29 cellular contexts compared by ENCODE assay signal in genomic region chr9:120443976-120444375, GRCh38.
"Had no signal": no experiment of that assay in that cellular context is flagged by ENCODE, and none has a peak within 500 bp of the region (broad histone marks: within the 10 kb centered on the region; RNA-seq: fewer than 3 reads in every experiment).

No MANE protein-coding gene starts in this region.

- ATAC-seq: activated CD8-positive, alpha-beta memory T cell treated with anti-CD3 and anti-CD28 coated beads, Interleukin-2, amount 10 ng/mL, durations not matched to agents 7 days and 5 days; K562; PC-3 had no signal

- H3K4me3 ChIP-seq: ascending aorta, cardiac muscle cell, K562 had no signal

- H3K4me1 Mint-ChIP-seq: brain had no signal

- H3K27me3 Mint-ChIP-seq: activated B cell treated with CpG ODN at 0.5 μM for 24 hours; activated CD4-positive, alpha-beta T cell treated with anti-CD3 and anti-CD28 coated beads, Interleukin-2, amount 10 ng/mL, durations not matched to agents 24 days and 14 days; activated CD8-positive, alpha-beta memory T cell treated with anti-CD3 and anti-CD28 coated beads, Interleukin-2, amount 10 ng/mL, durations not matched to agents 7 days and 5 days; activated naive CD4-positive, alpha-beta T cell treated with anti-CD3 and anti-CD28 coated beads, Interleukin-2, amount 50 U/mL, for 24 hours; activated T-cell treated with anti-CD3 and anti-CD28 coated beads, Interleukin-2, amount 50 U/mL, for 24 hours had no signal

- DNase-seq: activated B cell treated with CpG ODN at 0.5 μM for 24 hours; activated CD4-positive, alpha-beta T cell treated with anti-CD3 and anti-CD28 coated beads for 1 hour; activated CD4-positive, alpha-beta T cell treated with anti-CD3 and anti-CD28 coated beads, Interleukin-2, amount 10 ng/mL, durations not matched to agents 24 days and 14 days; activated CD4-positive, alpha-beta T cell treated with anti-CD3 and anti-CD28 coated beads, Interleukin-2, amount 50 U/mL, for 48 hours; activated CD8-positive, alpha-beta memory T cell treated with anti-CD3 and anti-CD28 coated beads, Interleukin-2, amount 10 ng/mL, durations not matched to agents 7 days and 5 days; activated effector memory CD4-positive, alpha-beta T cell treated with Interleukin-2 at 50 U/mL for 16 hours; activated naive CD4-positive, alpha-beta T cell; activated T-cell treated with anti-CD3 and anti-CD28 coated beads, Interleukin-2, amount 50 U/mL, for 24 hours; amniotic stem cell; Karpas-422; MM.1S; NCI-H1105; NCI-H1436; NCI-H1694 treated with DMSO at 0.1 percent for 48 hours; NCI-H2029 treated with DMSO at 0.1 percent for 48 hours; NCI-H345; NCI-H510A; NCI-H526 treated with DMSO at 0.1 percent for 48 hours; NK-92 treated with Interleukin-12 subunit alpha and Interleukin-12 subunit beta, amount 100 ng/mL, for 24 hours; PC-3; SHP77; T-helper 9 cell had no signal

- H3K27ac ChIP-seq: cardiac muscle cell had no signal

- H3K4me3 Mint-ChIP-seq: activated B cell treated with CpG ODN at 0.5 μM for 24 hours; activated CD4-positive, alpha-beta T cell treated with anti-CD3 and anti-CD28 coated beads, Interleukin-2, amount 10 ng/mL, durations not matched to agents 24 days and 14 days; activated CD8-positive, alpha-beta memory T cell treated with anti-CD3 and anti-CD28 coated beads, Interleukin-2, amount 10 ng/mL, durations not matched to agents 7 days and 5 days; activated naive CD4-positive, alpha-beta T cell treated with anti-CD3 and anti-CD28 coated beads, Interleukin-2, amount 50 U/mL, for 24 hours; activated T-cell treated with anti-CD3 and anti-CD28 coated beads, Interleukin-2, amount 50 U/mL, for 24 hours; activated T-helper 1 cell treated with anti-CD3 and anti-CD28 coated beads, Interleukin-12 subunit alpha, Interleukin-12 subunit beta, Interleukin-2, Interleukin-4 antibody, amounts not matched to agents 30 ng/mL and 10 ng/mL and 1 ng/mL, durations not matched to agents 14 hours and 24 hours and 36 hours; brain; T-helper 1 cell treated with Interleukin-12 subunit alpha and Interleukin-12 subunit beta and Interleukin-4 antibody, amounts not matched to agents 30 μg/mL and 1 μg/mL, for 36 hours had no signal

- H3K27me3 ChIP-seq: ascending aorta, cardiac muscle cell had no signal

- H3K9me3 Mint-ChIP-seq: activated CD4-positive, alpha-beta T cell treated with anti-CD3 and anti-CD28 coated beads, Interleukin-2, amount 10 ng/mL, durations not matched to agents 24 days and 14 days; activated T-cell treated with anti-CD3 and anti-CD28 coated beads, Interleukin-2, amount 50 U/mL, for 24 hours; activated T-helper 1 cell treated with anti-CD3 and anti-CD28 coated beads, Interleukin-12 subunit alpha, Interleukin-12 subunit beta, Interleukin-2, Interleukin-4 antibody, amounts not matched to agents 30 ng/mL and 10 ng/mL and 1 ng/mL, durations not matched to agents 14 hours and 24 hours and 36 hours; brain; T-helper 1 cell treated with Interleukin-12 subunit alpha and Interleukin-12 subunit beta and Interleukin-4 antibody, amounts not matched to agents 30 μg/mL and 1 μg/mL, for 36 hours had no signal

- H3K27ac Mint-ChIP-seq: activated B cell treated with CpG ODN at 0.5 μM for 24 hours; activated CD4-positive, alpha-beta T cell treated with anti-CD3 and anti-CD28 coated beads, Interleukin-2, amount 10 ng/mL, durations not matched to agents 24 days and 14 days; activated CD8-positive, alpha-beta memory T cell treated with anti-CD3 and anti-CD28 coated beads, Interleukin-2, amount 10 ng/mL, durations not matched to agents 7 days and 5 days; activated naive CD4-positive, alpha-beta T cell treated with anti-CD3 and anti-CD28 coated beads, Interleukin-2, amount 50 U/mL, for 24 hours; activated T-cell treated with anti-CD3 and anti-CD28 coated beads, Interleukin-2, amount 50 U/mL, for 24 hours; activated T-helper 1 cell treated with anti-CD3 and anti-CD28 coated beads, Interleukin-12 subunit alpha, Interleukin-12 subunit beta, Interleukin-2, Interleukin-4 antibody, amounts not matched to agents 30 ng/mL and 10 ng/mL and 1 ng/mL, durations not matched to agents 14 hours and 24 hours and 36 hours; T-helper 1 cell treated with Interleukin-12 subunit alpha and Interleukin-12 subunit beta and Interleukin-4 antibody, amounts not matched to agents 30 μg/mL and 1 μg/mL, for 36 hours had no signal

- H3K9me3 ChIP-seq: ascending aorta had no signal
